Comparison of ENCODE assay signal across 8 cellular contexts in genomic region chr22:20243545-20244249, GRCh38. TPM values are rescaled to one million over a fixed set of nuclear protein-coding genes. Genes with fewer than 3 reads are reported as not detected.
A peak's percentile ranks its signal among the peaks of the same experiment; 100 is the strongest.
DNase-seq lines count a peak whose midpoint lies in the region; ATAC-seq and TF ChIP-seq lines count a peak whose summit lies in the region.

No MANE protein-coding gene starts in this region.

- no peak overlapping the region for H3K27ac ChIP-seq in breast epithelium

- peak overlapping the region in 2 of 3 donors; percentile 22 to 48 for H3K4me3 ChIP-seq in breast epithelium

- H3K4me1 ChIP-seq in breast epithelium: no peaks in the 10 kb centered on the region

- DNase-seq in GM04503 (ENCODE audit: low read depth): peak; percentile 34
- peak; percentile 13 to 38 for DNase-seq in NCI-H187 (lab: John Stamatoyannopoulos, UW)
- peak; percentile 48 for DNase-seq in T-helper 22 cell (ENCODE audit: low read depth)
- DNase-seq in breast epithelium (ENCODE audit: low spot score in 2 of 2): peak in 1 of 2 donors; percentile 25
- peak; percentile 74 for DNase-seq in islet precursor cell
- DNase-seq in stimulated activated CD4-positive, alpha-beta T cell treated with anti-CD3 and anti-CD28 coated beads, TNF-alpha, amount 100 ng/mL, for 4 hours (ENCODE audit: low read depth in 3 of 3): peak in 2 of 3 experiments; percentile 14 to 28
- DNase-seq in T1000 (lab: John Stamatoyannopoulos, UW): no peak

- no peaks in the 10 kb centered on the region for H3K27me3 ChIP-seq in breast epithelium

- no peaks in the 10 kb centered on the region for H3K9me3 ChIP-seq in breast epithelium

- TF ChIP-seq POLR2A in breast epithelium (IDR thresholded peaks at IDR 0.05): no peak

- ATAC-seq in GM21390 (IDR thresholded peaks at IDR 0.05; ENCODE audit: unreplicated experiment): no peak

- intact Hi-C loops in breast epithelium (cut with DNase I; ENCODE audit: low total_unique reads): no loop called here

- TF ChIP-seq CTCF in breast epithelium (IDR thresholded peaks at IDR 0.05): no peak

- no peaks in the 10 kb centered on the region for H3K36me3 ChIP-seq in breast epithelium

RNA-seq across cellular contexts. Expression of gene RTN4R, which starts 24.4 kb away (rescaled TPM):
- total RNA-seq in breast epithelium: 1 to 10 TPM in 2 of 3 donors, under 1 TPM in 1; 0.48 to 2.0 (median 1.9) TPM
